1 cellular context compared by ENCODE assay signal in genomic region chr19:55041627-55042343, GRCh38.
TF ChIP-seq lines count a peak whose summit lies in the region.

No MANE protein-coding gene starts in this region.

TF ChIP-seq in K562, 482 proteins besides CTCF, POLR2A, EP300 and RAD21 (continued from another document and continues in another):
- 0 out of 2 replicates have a peak, but pooled peaks have one; percentile 38 for TF ChIP-seq ZBTB40 (IDR thresholded peaks at IDR 0.05)
- TF ChIP-seq ZBTB40 (CRISPR knock-in tag; IDR thresholded peaks at IDR 0.05), result no peak
- no peak for TF ChIP-seq XRCC4 (IDR thresholded peaks at IDR 0.05; ENCODE audit: extremely low read depth, insufficient read depth, insufficient read length)
- TF ChIP-seq ZBTB1 (CRISPR knock-in tag; IDR thresholded peaks at IDR 0.05; ENCODE audit: borderline replicate concordance, low read depth), result peak; percentile 55; the same call in 1 of the 2 replicates
- no peak for TF ChIP-seq CREB3 (tag; conservative IDR thresholded peaks at IDR 0.05; ENCODE audit: low read depth)
- no peak for TF ChIP-seq FOXO4 (CRISPR knock-in tag; IDR thresholded peaks at IDR 0.05)
- TF ChIP-seq OTX1 (CRISPR knock-in tag; IDR thresholded peaks at IDR 0.05), result no peak
- TF ChIP-seq GABPB1 (CRISPR knock-in tag; IDR thresholded peaks at IDR 0.05), result no peak; the same call in 1 of the 2 replicates
- no peak for TF ChIP-seq REST (CRISPR knock-in tag; IDR thresholded peaks at IDR 0.05; ENCODE audit: low read depth)
- no peak for TF ChIP-seq KDM5B (IDR thresholded peaks at IDR 0.05; ENCODE audit: insufficient replicate concordance, low read depth, low read length)
- TF ChIP-seq NR2F6 (CRISPR knock-in tag; IDR thresholded peaks at IDR 0.05), result no peak
- TF ChIP-seq ZNF232 (CRISPR knock-in tag; IDR thresholded peaks at IDR 0.05), result no peak
- no peak for TF ChIP-seq KDM2B (CRISPR knock-in tag; IDR thresholded peaks at IDR 0.05)
- TF ChIP-seq ZNF124 (CRISPR knock-in tag; IDR thresholded peaks at IDR 0.05), result no peak
- TF ChIP-seq ZNF586 (CRISPR knock-in tag; conservative IDR thresholded peaks at IDR 0.05), result no peak
- peak in 1 of 2 experiments; percentile 49; a peak in 2 of 4 replicates for TF ChIP-seq ARNT (IDR thresholded peaks at IDR 0.05)
- TF ChIP-seq SIX5 (IDR thresholded peaks at IDR 0.05; ENCODE audit: borderline replicate concordance in 1 of 2, insufficient read depth in 1 of 2, low read depth in 1 of 2, low read length in 2 of 2), result no peak
- TF ChIP-seq RFX1 (IDR thresholded peaks at IDR 0.05), result no peak
- TF ChIP-seq EP400 (IDR thresholded peaks at IDR 0.05), result peak; percentile 42; the same call in 1 of the 2 replicates
- 0 out of 2 replicates have a peak, but pooled peaks have one; percentile 57 for TF ChIP-seq ATF7 (IDR thresholded peaks at IDR 0.05)
- TF ChIP-seq ASH1L (IDR thresholded peaks at IDR 0.05; ENCODE audit: borderline replicate concordance, low read depth, partially characterized antibody), result no peak
- no peak for TF ChIP-seq ILK (tag; IDR thresholded peaks at IDR 0.05; ENCODE audit: borderline replicate concordance, low read depth)
- TF ChIP-seq SMAD1 (IDR thresholded peaks at IDR 0.05; ENCODE audit: low read depth, low read length, partially characterized antibody), result no peak
- no peak for TF ChIP-seq ZHX1 (conservative IDR thresholded peaks at IDR 0.05; ENCODE audit: low read length)
- TF ChIP-seq IRF2 (CRISPR knock-in tag; IDR thresholded peaks at IDR 0.05), result no peak
- peak; percentile 95 for TF ChIP-seq MEIS2 (IDR thresholded peaks at IDR 0.05; ENCODE audit: partially characterized antibody)
- no peak for TF ChIP-seq ESRRB (CRISPR knock-in tag; IDR thresholded peaks at IDR 0.05; ENCODE audit: borderline replicate concordance)
- TF ChIP-seq KLF16 (IDR thresholded peaks at IDR 0.05), result no peak
- TF ChIP-seq SRSF7 (optimal IDR thresholded peaks at IDR 0.05; ENCODE audit: low read depth, low read length), result no peak
- no peak for TF ChIP-seq TOE1 (IDR thresholded peaks at IDR 0.05; ENCODE audit: borderline replicate concordance)
- TF ChIP-seq TOE1 (CRISPR knock-in tag; IDR thresholded peaks at IDR 0.05; ENCODE audit: borderline replicate concordance, low read depth), result no peak
- TF ChIP-seq ZNF592 (IDR thresholded peaks at IDR 0.05), result no peak; the same call in 1 of the 2 replicates
- TF ChIP-seq GMEB1 (CRISPR knock-in tag; IDR thresholded peaks at IDR 0.05), result no peak
- TF ChIP-seq MTA2 (IDR thresholded peaks at IDR 0.05; ENCODE audit: low read depth), result no peak
- TF ChIP-seq TEAD1 (CRISPR knock-in tag; IDR thresholded peaks at IDR 0.05), result no peak
- peak; percentile 45; the same call in 1 of the 2 replicates for TF ChIP-seq MTA3 (IDR thresholded peaks at IDR 0.05; ENCODE audit: borderline replicate concordance)
